In the genomic region with DNA sequence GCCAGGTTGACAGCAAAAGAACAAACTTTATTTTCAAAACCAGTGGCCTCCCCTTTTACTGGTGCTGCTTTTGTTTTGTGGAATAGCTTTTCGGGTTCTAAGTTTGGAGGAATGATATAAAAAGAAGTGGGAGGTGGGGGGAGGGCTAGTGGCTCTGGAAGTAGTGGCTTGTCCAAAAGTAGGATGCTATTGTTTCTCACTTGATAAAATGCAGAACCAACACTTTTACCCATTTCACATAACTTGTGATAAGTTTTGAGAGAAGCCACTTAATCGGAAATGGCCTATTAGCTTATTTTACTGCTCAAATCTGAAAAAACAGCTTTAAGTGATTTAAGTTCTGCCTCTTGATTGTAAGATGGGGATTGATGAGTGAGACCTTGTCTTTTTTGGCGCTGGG, we compare ENCODE assay signal across 8 cellular contexts. TPM values are rescaled to one million over a fixed set of nuclear protein-coding genes. Genes with fewer than 3 reads are reported as not detected.
A peak's percentile ranks its signal among the peaks of the same experiment; 100 is the strongest.
DNase-seq lines count a peak whose midpoint lies in the region; ATAC-seq, FAIRE-seq and TF ChIP-seq lines count a peak whose summit lies in the region.

No MANE protein-coding gene starts in this region.

- peak; percentile 61 for FAIRE-seq in GM12891 (lab: Jason Lieb, UNC)

- no peaks in the 10 kb centered on the region for H3K9me3 ChIP-seq in RWPE2 (ENCODE audit: severe bottlenecking)

- no peak for TF ChIP-seq CTCF in RWPE2 (IDR thresholded peaks at IDR 0.05; ENCODE audit: poor library complexity, severe bottlenecking)
- TF ChIP-seq CTCF in retinal pigment epithelial cell (conservative IDR thresholded peaks at IDR 0.05; ENCODE audit: low read depth, low read length), result no peak

- no peaks in the 10 kb centered on the region for H3K27me3 ChIP-seq in RWPE2 (ENCODE audit: insufficient read depth, poor library complexity, severe bottlenecking)

- peaks cover 11% of the 10 kb centered on the region for H3K4me1 ChIP-seq in RWPE2 (ENCODE audit: insufficient read depth, poor library complexity, severe bottlenecking)

- no peaks in the 10 kb centered on the region for H3K36me3 ChIP-seq in RWPE2 (ENCODE audit: low read depth)

- peak overlapping the region; percentile 31 for H3K27ac ChIP-seq in RWPE2 (ENCODE audit: poor library complexity, severe bottlenecking)

- TF ChIP-seq POLR2A in GM12891 (IDR thresholded peaks at IDR 0.05; ENCODE audit: low read depth, low read length), result no peak

- DNase-seq in GM12891 (ENCODE audit: insufficient read length, low spot score), result no peak
- no peak for DNase-seq in RWPE2 (ENCODE audit: low spot score)
- DNase-seq in fibroblast of peridontal ligament (ENCODE audit: extremely low read depth), result peak; percentile 27
- DNase-seq in retinal pigment epithelial cell (ENCODE audit: low read depth), result no peak
- DNase-seq in NCI-H2081 treated with DMSO at 0.1 percent for 48 hours (lab: John Stamatoyannopoulos, UW), result no peak
- DNase-seq in NCI-H345 treated with DMSO at 0.1 percent for 48 hours (lab: John Stamatoyannopoulos, UW; ENCODE audit: unreplicated experiment), result no peak
- DNase-seq in SW 1271 (lab: John Stamatoyannopoulos, UW), result no peak
- DNase-seq in effector CD8-positive, alpha-beta T cell (lab: John Stamatoyannopoulos, UW), result no peak

- no peak for ATAC-seq in RWPE2 (ENCODE audit: low read depth)

- peak overlapping the region; percentile 50 for H3K4me3 ChIP-seq in RWPE2 (ENCODE audit: severe bottlenecking)
- peak overlapping the region; percentile 96 for H3K4me3 ChIP-seq in retinal pigment epithelial cell (ENCODE audit: low read length)

TF ChIP-seq in GM12891, 5 proteins besides CTCF, POLR2A, EP300 and RAD21:
- no peak for TF ChIP-seq POLR2AphosphoS5 (IDR thresholded peaks at IDR 0.05; ENCODE audit: low read depth, low read length)
- no peak for TF ChIP-seq PAX5 (IDR thresholded peaks at IDR 0.05; ENCODE audit: insufficient read depth, low read length, severe bottlenecking)
- TF ChIP-seq SPI1 (IDR thresholded peaks at IDR 0.05; ENCODE audit: low read depth, low read length), result no peak
- no peak for TF ChIP-seq TAF1 (IDR thresholded peaks at IDR 0.05; ENCODE audit: low read depth, low read length)
TF ChIP-seq in GM12891: peak in this region for 0.

RNA-seq across cellular contexts. Expression of a gene that starts 1.0 kb away (rescaled TPM):
- 39.9 TPM for polyA plus RNA-seq in GM12891 (2012; ENCODE audit: low read depth, missing spikeins)
